ENCODE assay signal across 1 cellular context in genomic region chr4:184959786-184960185, GRCh38.
TF ChIP-seq lines count a peak whose summit lies in the region.

No MANE protein-coding gene starts in this region.

TF ChIP-seq in SK-N-SH, 30 proteins besides CTCF, POLR2A, EP300 and RAD21 (continued from another document):
- TF ChIP-seq CHD2 (IDR thresholded peaks at IDR 0.05; ENCODE audit: low read length, partially characterized antibody), result no peak
